Comparison of ENCODE assay signal across 8 cellular contexts in genomic region chr11:102733232-102733875, GRCh38.
DNase-seq lines count a peak whose midpoint lies in the region; ATAC-seq lines count a peak whose summit lies in the region.

No MANE protein-coding gene starts in this region.

- DNase-seq in EH (ENCODE audit: low read depth): peak; percentile 66
- peak; percentile 72 for DNase-seq in NCI-H774 (lab: John Stamatoyannopoulos, UW)
- peak; percentile 60 for DNase-seq in activated naive CD4-positive, alpha-beta T cell treated with anti-CD3 and anti-CD28 coated beads, Interleukin-2, amount 10 ng/mL, durations not matched to agents 7 days and 5 days
- DNase-seq in iPS DF 6.9 (ENCODE audit: low read depth, low spot score): peak; percentile 39
- DNase-seq in stimulated activated CD8-positive, alpha-beta memory T cell treated with anti-CD3 and anti-CD28 coated beads, Interleukin-7, amount 100 ng/mL, for 24 hours (ENCODE audit: low read depth): peak; percentile 5
- no peak for DNase-seq in activated gamma-delta T cell treated with Interleukin-2 at 50 U/mL for 16 hours

- H3K27me3 Mint-ChIP-seq in activated naive CD4-positive, alpha-beta T cell treated with anti-CD3 and anti-CD28 coated beads, Interleukin-2, amount 10 ng/mL, durations not matched to agents 7 days and 5 days: peaks cover under 1% of the 10 kb centered on the region

- no peaks in the 10 kb centered on the region for H3K4me1 ChIP-seq in iPS DF 6.9 (ENCODE audit: control insufficient read depth, insufficient read depth, low read length)

- H3K27ac ChIP-seq in iPS DF 6.9 (ENCODE audit: low read length): no peak overlapping the region

- no peaks in the 10 kb centered on the region for H3K4me1 Mint-ChIP-seq in activated naive CD4-positive, alpha-beta T cell treated with anti-CD3 and anti-CD28 coated beads, Interleukin-2, amount 10 ng/mL, durations not matched to agents 7 days and 5 days

- H3K27me3 ChIP-seq in iPS DF 6.9 (ENCODE audit: control insufficient read depth, insufficient read depth, low read length): no peaks in the 10 kb centered on the region

- CTCF ChIA-PET in activated naive CD4-positive, alpha-beta T cell treated with anti-CD3 and anti-CD28 coated beads, Interleukin-2, amount 10 ng/mL, durations not matched to agents 7 days and 5 days (lab: Charles Lee): interaction anchor here (0.8 to 1.5 kb wide), 6 partner anchors 20 to 324 kb away, joined by 3 to 8 read pairs (median 5); no protein-coding TSS in a partner anchor

- no peak overlapping the region for H3K4me3 ChIP-seq in iPS DF 6.9 (ENCODE audit: low read length)

- ATAC-seq in GM19372 (IDR thresholded peaks at IDR 0.05; ENCODE audit: low read depth, unreplicated experiment): peak; percentile 82
- peak; percentile 89 for ATAC-seq in HG03432 (IDR thresholded peaks at IDR 0.05; ENCODE audit: unreplicated experiment)

- H3K9me3 ChIP-seq in iPS DF 6.9 (ENCODE audit: control insufficient read depth, insufficient read depth, low read length): no peaks in the 10 kb centered on the region

- H3K4me3 Mint-ChIP-seq in activated naive CD4-positive, alpha-beta T cell treated with anti-CD3 and anti-CD28 coated beads, Interleukin-2, amount 10 ng/mL, durations not matched to agents 7 days and 5 days: no peak overlapping the region

- H3K36me3 ChIP-seq in iPS DF 6.9 (ENCODE audit: control insufficient read depth, insufficient read depth, low read length): no peaks in the 10 kb centered on the region

- no peaks in the 10 kb centered on the region for H3K9me3 Mint-ChIP-seq in activated naive CD4-positive, alpha-beta T cell treated with anti-CD3 and anti-CD28 coated beads, Interleukin-2, amount 10 ng/mL, durations not matched to agents 7 days and 5 days

- no peaks in the 10 kb centered on the region for H3K36me3 Mint-ChIP-seq in activated naive CD4-positive, alpha-beta T cell treated with anti-CD3 and anti-CD28 coated beads, Interleukin-2, amount 10 ng/mL, durations not matched to agents 7 days and 5 days

- no peak overlapping the region for H3K27ac Mint-ChIP-seq in activated naive CD4-positive, alpha-beta T cell treated with anti-CD3 and anti-CD28 coated beads, Interleukin-2, amount 10 ng/mL, durations not matched to agents 7 days and 5 days

- WGBS in iPS DF 6.9 (ENCODE audit: insufficient coverage, insufficient read length): no CpG with 5 or more reads among the region's 8 CpGs
